14 cellular contexts compared by ENCODE assay signal in genomic region chr9:68335935-68336334, GRCh38. TPM values are rescaled to one million over a fixed set of nuclear protein-coding genes. Genes with fewer than 3 reads are reported as not detected.
DNase-seq lines count a peak whose midpoint lies in the region; ATAC-seq and TF ChIP-seq lines count a peak whose summit lies in the region.
"Not testable (repeated sequence)": the region's sequence is repeated elsewhere in the genome, so short reads cannot be mapped to it uniquely, and the experiment has no call there.
"Had no signal": no experiment of that assay in that cellular context is flagged by ENCODE, and none has a peak within 500 bp of the region (broad histone marks: within the 10 kb centered on the region; RNA-seq: fewer than 3 reads in every experiment).

No MANE protein-coding gene starts in this region.

- H3K4me1 ChIP-seq in DND-41 (ENCODE audit: insufficient read depth, low read length); SJCRH30; lung (ENCODE audit: control insufficient read depth in 2 of 2, insufficient read depth in 2 of 2, low read length in 2 of 2); uterus: not testable (repeated sequence)

- not testable (repeated sequence) for H4K20me1 ChIP-seq in DND-41 (ENCODE audit: insufficient read depth, low read length)

- TF ChIP-seq POLR2A in uterus (IDR thresholded peaks at IDR 0.05), result not testable (repeated sequence)

- not testable (repeated sequence) for H3K36me3 ChIP-seq in DND-41 (ENCODE audit: insufficient read depth, low read length); SJCRH30; lung (ENCODE audit: control insufficient read depth in 2 of 2, insufficient read depth in 2 of 2, low read length in 2 of 2); uterus

- ATAC-seq in DND-41 (ENCODE audit: insufficient read depth, low read depth) (peak; percentile 74), left cardiac atrium (peak; percentile 60 to 92), lung (ENCODE audit: insufficient read depth, low FRiP score) (peak; percentile 22)
- peak; percentile 34 for ATAC-seq in activated T-helper 17 cell treated with anti-CD3 and anti-CD28 coated beads, Interleukin-2, amount 50 U/mL, for 72 hours (replicated peaks)
- peak; percentile 45 for ATAC-seq in stimulated activated effector memory CD8-positive, alpha-beta T cell treated with anti-CD3 and anti-CD28 coated beads, Interleukin-12 subunit alpha, Interleukin-12 subunit beta, amount 100 ng/mL, for 72 hours

- not testable (repeated sequence) for H3K4me3 ChIP-seq in DND-41 (ENCODE audit: low read depth in 1 of 2, low read length in 2 of 2); SJCRH30; lung; uterus

- not testable (repeated sequence) for H3K9ac ChIP-seq in DND-41 (ENCODE audit: low read depth, low read length)

- H2AFZ ChIP-seq in DND-41 (ENCODE audit: low read depth, low read length), result not testable (repeated sequence)

- H3K9me3 ChIP-seq in DND-41 (ENCODE audit: insufficient read depth, low read length, severe bottlenecking); SJCRH30 (replicated peaks); lung (ENCODE audit: control insufficient read depth in 2 of 2, insufficient read depth in 1 of 2, low read length in 1 of 2); uterus: not testable (repeated sequence)

- intact Hi-C loops in left cardiac atrium (cut with DNase I); uterus (cut with DNase I; ENCODE audit: low total_unique reads): not testable (repeated sequence)

- not testable (repeated sequence) for H3K4me2 ChIP-seq in DND-41 (ENCODE audit: insufficient read depth, low read length)

- not testable (repeated sequence) for H3K36me3 Mint-ChIP-seq in activated T-helper 17 cell treated with anti-CD3 and anti-CD28 coated beads, Interleukin-2, amount 50 U/mL, for 72 hours (ENCODE audit: low read depth); stimulated activated effector memory CD8-positive, alpha-beta T cell treated with anti-CD3 and anti-CD28 coated beads, Interleukin-12 subunit alpha, Interleukin-12 subunit beta, amount 100 ng/mL, for 72 hours

- H3K79me2 ChIP-seq in DND-41 (ENCODE audit: insufficient read depth, low read length), result not testable (repeated sequence)

- H3K9me3 Mint-ChIP-seq in activated T-helper 17 cell treated with anti-CD3 and anti-CD28 coated beads, Interleukin-2, amount 50 U/mL, for 72 hours; stimulated activated effector memory CD8-positive, alpha-beta T cell treated with anti-CD3 and anti-CD28 coated beads, Interleukin-12 subunit alpha, Interleukin-12 subunit beta, amount 100 ng/mL, for 72 hours: not testable (repeated sequence)

- not testable (repeated sequence) for H3K27me3 ChIP-seq in DND-41 (ENCODE audit: insufficient read depth, low read length, poor library complexity); SJCRH30; lung (ENCODE audit: control insufficient read depth, insufficient read depth); uterus

- H3K27me3 Mint-ChIP-seq in activated T-helper 17 cell treated with anti-CD3 and anti-CD28 coated beads, Interleukin-2, amount 50 U/mL, for 72 hours, result not testable (repeated sequence)

- 44 to 81% methylated on average over 2 of the region's 3 CpGs for WGBS in lung, 2 donors

- DNase-seq in DND-41; SJCRH30; left cardiac atrium; lung (ENCODE audit: low spot score); stimulated activated effector memory CD8-positive, alpha-beta T cell treated with anti-CD3 and anti-CD28 coated beads, Interleukin-12 subunit alpha, Interleukin-12 subunit beta, amount 100 ng/mL, for 72 hours (ENCODE audit: low spot score in 2 of 2): not testable (repeated sequence)
- peak; percentile 13 for DNase-seq in activated CD4-positive, alpha-beta T cell treated with anti-CD3 and anti-CD28 coated beads for 48 hours
- peak; percentile 43 to 45 for DNase-seq in uterus

- not testable (repeated sequence) for H3K4me1 Mint-ChIP-seq in activated T-helper 17 cell treated with anti-CD3 and anti-CD28 coated beads, Interleukin-2, amount 50 U/mL, for 72 hours; stimulated activated effector memory CD8-positive, alpha-beta T cell treated with anti-CD3 and anti-CD28 coated beads, Interleukin-12 subunit alpha, Interleukin-12 subunit beta, amount 100 ng/mL, for 72 hours

- H3K4me3 Mint-ChIP-seq in activated T-helper 17 cell treated with anti-CD3 and anti-CD28 coated beads, Interleukin-2, amount 50 U/mL, for 72 hours; stimulated activated effector memory CD8-positive, alpha-beta T cell treated with anti-CD3 and anti-CD28 coated beads, Interleukin-12 subunit alpha, Interleukin-12 subunit beta, amount 100 ng/mL, for 72 hours: not testable (repeated sequence)

- not testable (repeated sequence) for TF ChIP-seq CTCF in DND-41 (IDR thresholded peaks at IDR 0.05; ENCODE audit: borderline replicate concordance, extremely low read depth, low read length, poor library complexity, severe bottlenecking); lung (IDR thresholded peaks at IDR 0.05; ENCODE audit: control extremely low read depth, extremely low read depth); uterus (IDR thresholded peaks at IDR 0.05)

- not testable (repeated sequence) for H3K27ac ChIP-seq in DND-41 (ENCODE audit: low read length); lung (ENCODE audit: low read depth in 1 of 2, low read length in 1 of 2)
- H3K27ac ChIP-seq in SJCRH30 (peak overlapping the region; percentile 67), uterus (peak overlapping the region in 1 of 2 donors; percentile 70)

- not testable (repeated sequence) for H3K27ac Mint-ChIP-seq in activated T-helper 17 cell treated with anti-CD3 and anti-CD28 coated beads, Interleukin-2, amount 50 U/mL, for 72 hours; stimulated activated effector memory CD8-positive, alpha-beta T cell treated with anti-CD3 and anti-CD28 coated beads, Interleukin-12 subunit alpha, Interleukin-12 subunit beta, amount 100 ng/mL, for 72 hours

RNA-seq across cellular contexts. Expression of gene PGM5, which starts 20.5 kb away (rescaled TPM):
- 113 and 119 TPM in 2 replicates for total RNA-seq in SJCRH30 (2014; rRNA removed; shearing (Covaris generic))
- not detected for total RNA-seq in activated T-helper 17 cell treated with anti-CD3 and anti-CD28 coated beads, Interleukin-2, amount 50 U/mL, for 72 hours
- total RNA-seq in left cardiac atrium (100 to 1,000 TPM; 258 to 276 TPM), lung (10 to 100 TPM; 19.6 to 51.7 TPM), uterus (100 to 1,000 TPM; 153 to 289 (median 274) TPM)
- polyA plus RNA-seq in lung, result 1 to 10 TPM; 4.3 TPM
- total RNA-seq: CD4-positive, alpha-beta T cell; GM23338 had no signal
- polyA plus RNA-seq: GM23338 had no signal

RNA-seq across cellular contexts. Expression of gene FOXD4L3, which starts 33.3 kb away (rescaled TPM):
- 0.71 and 0.86 TPM in 2 replicates for total RNA-seq in SJCRH30 (2014; rRNA removed; shearing (Covaris generic))
- total RNA-seq in activated T-helper 17 cell treated with anti-CD3 and anti-CD28 coated beads, Interleukin-2, amount 50 U/mL, for 72 hours, result under 1 TPM in 1 of 2 donors, not detected in 1; 0.16 TPM
- total RNA-seq in left cardiac atrium, result under 1 TPM in 1 of 2 donors, not detected in 1; 0.13 TPM
- under 1 TPM in 1 of 2 donors, not detected in 1; 0.21 TPM for total RNA-seq in lung
- not detected for polyA plus RNA-seq in lung
- total RNA-seq in uterus, result not detected
- total RNA-seq: Caco-2; CD4-positive, alpha-beta T cell; Daoy; GM23338; HT1080 had no signal
- polyA plus RNA-seq: BJ, GM23338 had no signal

Comparison
In these comparisons a context has a peak if more than half of its experiments do, and no peak if none do; other contexts are left out.
1. ATAC-seq: peak in every context shown above with its lines; median percentile 76 in left cardiac atrium; 74 in DND-41; 45 in stimulated activated effector memory CD8-positive, alpha-beta T cell treated with anti-CD3 and anti-CD28 coated beads, Interleukin-12 subunit alpha, Interleukin-12 subunit beta, amount 100 ng/mL, for 72 hours; 34 in activated T-helper 17 cell treated with anti-CD3 and anti-CD28 coated beads, Interleukin-2, amount 50 U/mL, for 72 hours; 22 in lung.
2. RNA of gene PGM5, which starts 20.5 kb away (total RNA-seq): 258 to 276 TPM in left cardiac atrium, 153 to 289 TPM in uterus, 113 to 119 TPM in SJCRH30 and 19.6 to 51.7 TPM in lung; not detected in activated T-helper 17 cell treated with anti-CD3 and anti-CD28 coated beads, Interleukin-2, amount 50 U/mL, for 72 hours; every median in the first group is over 10 times any median in the second.